In the genomic region with DNA sequence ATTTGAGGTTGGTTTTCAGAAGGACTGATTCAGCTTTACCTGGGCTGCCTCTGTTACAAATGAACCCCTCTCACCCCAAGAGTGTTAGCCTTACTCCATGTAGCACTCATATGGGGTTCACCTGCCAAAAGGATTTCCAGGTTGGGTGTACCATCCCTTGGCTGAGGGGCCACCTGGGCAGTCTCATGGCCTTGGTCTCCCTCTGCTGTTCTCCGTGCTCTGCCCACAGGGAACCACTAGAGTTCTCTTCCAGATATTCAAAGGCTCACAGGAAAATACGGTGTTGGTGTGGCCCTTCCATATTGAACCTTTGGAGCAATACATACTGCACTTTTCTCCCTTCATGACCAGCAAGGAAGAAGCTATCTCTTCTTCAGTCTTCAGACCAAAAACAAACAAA, we compare ENCODE assay signal across 1 cellular context.
TF ChIP-seq lines count a peak whose summit lies in the region.

No MANE protein-coding gene starts in this region.

TF ChIP-seq in GM23338, 12 proteins besides CTCF, POLR2A, EP300 and RAD21 (continued from another document):
- TF ChIP-seq, protein P1, sequence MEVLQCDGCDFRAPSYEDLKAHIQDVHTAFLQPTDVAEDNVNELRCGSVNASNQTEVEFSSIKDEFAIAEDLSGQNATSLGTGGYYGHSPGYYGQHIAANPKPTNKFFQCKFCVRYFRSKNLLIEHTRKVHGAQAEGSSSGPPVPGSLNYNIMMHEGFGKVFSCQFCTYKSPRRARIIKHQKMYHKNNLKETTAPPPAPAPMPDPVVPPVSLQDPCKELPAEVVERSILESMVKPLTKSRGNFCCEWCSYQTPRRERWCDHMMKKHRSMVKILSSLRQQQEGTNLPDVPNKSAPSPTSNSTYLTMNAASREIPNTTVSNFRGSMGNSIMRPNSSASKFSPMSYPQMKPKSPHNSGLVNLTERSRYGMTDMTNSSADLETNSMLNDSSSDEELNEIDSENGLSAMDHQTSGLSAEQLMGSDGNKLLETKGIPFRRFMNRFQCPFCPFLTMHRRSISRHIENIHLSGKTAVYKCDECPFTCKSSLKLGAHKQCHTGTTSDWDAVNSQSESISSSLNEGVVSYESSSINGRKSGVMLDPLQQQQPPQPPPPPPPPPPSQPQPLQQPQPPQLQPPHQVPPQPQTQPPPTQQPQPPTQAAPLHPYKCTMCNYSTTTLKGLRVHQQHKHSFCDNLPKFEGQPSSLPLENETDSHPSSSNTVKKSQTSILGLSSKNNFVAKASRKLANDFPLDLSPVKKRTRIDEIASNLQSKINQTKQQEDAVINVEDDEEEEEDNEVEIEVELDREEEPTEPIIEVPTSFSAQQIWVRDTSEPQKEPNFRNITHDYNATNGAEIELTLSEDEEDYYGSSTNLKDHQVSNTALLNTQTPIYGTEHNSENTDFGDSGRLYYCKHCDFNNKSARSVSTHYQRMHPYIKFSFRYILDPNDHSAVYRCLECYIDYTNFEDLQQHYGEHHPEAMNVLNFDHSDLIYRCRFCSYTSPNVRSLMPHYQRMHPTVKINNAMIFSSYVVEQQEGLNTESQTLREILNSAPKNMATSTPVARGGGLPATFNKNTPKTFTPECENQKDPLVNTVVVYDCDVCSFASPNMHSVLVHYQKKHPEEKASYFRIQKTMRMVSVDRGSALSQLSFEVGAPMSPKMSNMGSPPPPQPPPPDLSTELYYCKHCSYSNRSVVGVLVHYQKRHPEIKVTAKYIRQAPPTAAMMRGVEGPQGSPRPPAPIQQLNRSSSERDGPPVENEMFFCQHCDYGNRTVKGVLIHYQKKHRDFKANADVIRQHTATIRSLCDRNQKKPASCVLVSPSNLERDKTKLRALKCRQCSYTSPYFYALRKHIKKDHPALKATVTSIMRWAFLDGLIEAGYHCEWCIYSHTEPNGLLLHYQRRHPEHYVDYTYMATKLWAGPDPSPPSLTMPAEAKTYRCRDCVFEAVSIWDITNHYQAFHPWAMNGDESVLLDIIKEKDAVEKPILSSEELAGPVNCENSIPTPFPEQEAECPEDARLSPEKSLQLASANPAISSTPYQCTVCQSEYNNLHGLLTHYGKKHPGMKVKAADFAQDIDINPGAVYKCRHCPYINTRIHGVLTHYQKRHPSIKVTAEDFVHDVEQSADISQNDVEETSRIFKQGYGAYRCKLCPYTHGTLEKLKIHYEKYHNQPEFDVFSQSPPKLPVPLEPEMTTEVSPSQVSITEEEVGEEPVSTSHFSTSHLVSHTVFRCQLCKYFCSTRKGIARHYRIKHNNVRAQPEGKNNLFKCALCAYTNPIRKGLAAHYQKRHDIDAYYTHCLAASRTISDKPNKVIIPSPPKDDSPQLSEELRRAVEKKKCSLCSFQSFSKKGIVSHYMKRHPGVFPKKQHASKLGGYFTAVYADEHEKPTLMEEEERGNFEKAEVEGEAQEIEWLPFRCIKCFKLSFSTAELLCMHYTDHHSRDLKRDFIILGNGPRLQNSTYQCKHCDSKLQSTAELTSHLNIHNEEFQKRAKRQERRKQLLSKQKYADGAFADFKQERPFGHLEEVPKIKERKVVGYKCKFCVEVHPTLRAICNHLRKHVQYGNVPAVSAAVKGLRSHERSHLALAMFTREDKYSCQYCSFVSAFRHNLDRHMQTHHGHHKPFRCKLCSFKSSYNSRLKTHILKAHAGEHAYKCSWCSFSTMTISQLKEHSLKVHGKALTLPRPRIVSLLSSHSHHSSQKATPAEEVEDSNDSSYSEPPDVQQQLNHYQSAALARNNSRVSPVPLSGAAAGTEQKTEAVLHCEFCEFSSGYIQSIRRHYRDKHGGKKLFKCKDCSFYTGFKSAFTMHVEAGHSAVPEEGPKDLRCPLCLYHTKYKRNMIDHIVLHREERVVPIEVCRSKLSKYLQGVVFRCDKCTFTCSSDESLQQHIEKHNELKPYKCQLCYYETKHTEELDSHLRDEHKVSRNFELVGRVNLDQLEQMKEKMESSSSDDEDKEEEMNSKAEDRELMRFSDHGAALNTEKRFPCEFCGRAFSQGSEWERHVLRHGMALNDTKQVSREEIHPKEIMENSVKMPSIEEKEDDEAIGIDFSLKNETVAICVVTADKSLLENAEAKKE (CRISPR knock-in tag; IDR thresholded peaks at IDR 0.05), result no peak
- TF ChIP-seq EZH2phosphoT487 (IDR thresholded peaks at IDR 0.05; ENCODE audit: unreplicated experiment) (no peak), STAT1 (IDR thresholded peaks at IDR 0.05; ENCODE audit: unreplicated experiment) (no peak), CREB1 (CRISPR knock-in tag; IDR thresholded peaks at IDR 0.05; ENCODE audit: low read depth) (no peak), POLR2AphosphoS5 (IDR thresholded peaks at IDR 0.05; ENCODE audit: low read depth) (no peak), ZNF331 (CRISPR knock-in tag; IDR thresholded peaks at IDR 0.05; ENCODE audit: low read depth) (no peak), JUNB (IDR thresholded peaks at IDR 0.05; ENCODE audit: unreplicated experiment) (no peak), ETS1 (IDR thresholded peaks at IDR 0.05) (no peak)
